In genomic region chrX:37986893-37987292, GRCh38 we compare ENCODE assay signal across 28 cellular contexts. TPM values are rescaled to one million over a fixed set of nuclear protein-coding genes. Genes with fewer than 3 reads are reported as not detected.
DNase-seq lines count a peak whose midpoint lies in the region; ATAC-seq, FAIRE-seq and TF ChIP-seq lines count a peak whose summit lies in the region.
"Had no signal": no experiment of that assay in that cellular context is flagged by ENCODE, and none has a peak within 500 bp of the region (broad histone marks: within the 10 kb centered on the region; RNA-seq: fewer than 3 reads in every experiment).

No MANE protein-coding gene starts in this region.

- H3K4me2 ChIP-seq in HepG2 (ENCODE audit: low read depth, low read length), result no peak overlapping the region

- peaks cover 12% of the 10 kb centered on the region; the same call in 1 of the 2 replicates for H3K4me1 ChIP-seq in HepG2 (ENCODE audit: insufficient read depth, low read length)
- no peaks in the 10 kb centered on the region for H3K4me1 ChIP-seq in right lobe of liver
- no peaks in the 10 kb centered on the region for H3K4me1 ChIP-seq in body of pancreas
- H3K4me1 ChIP-seq: HAP-1, heart left ventricle had no signal

- no peaks in the 10 kb centered on the region for H3K27me3 Mint-ChIP-seq in activated CD4-positive, alpha-beta memory T cell treated with anti-CD3 and anti-CD28 coated beads, Interleukin-2, amount 10 ng/mL, durations not matched to agents 7 days and 5 days
- peaks cover 2% of the 10 kb centered on the region; the same call in 1 of the 2 replicates for H3K27me3 Mint-ChIP-seq in HFFc6 (ENCODE audit: insufficient read depth)
- H3K27me3 Mint-ChIP-seq: activated naive CD4-positive, alpha-beta T cell treated with anti-CD3 and anti-CD28 coated beads, Interleukin-2, amount 50 U/mL, for 24 hours had no signal

- CTCF ChIA-PET in HepG2 (lab: Yijun Ruan, JAX; ENCODE audit: low intra/inter-chr PET ratio, low total read pairs), result no interaction called here
- CTCF ChIA-PET in activated CD4-positive, alpha-beta memory T cell treated with anti-CD3 and anti-CD28 coated beads, Interleukin-2, amount 10 ng/mL, durations not matched to agents 7 days and 5 days (lab: Charles Lee), result no interaction called here

- H3K27ac ChIP-seq in HepG2 (ENCODE audit: extremely low read length, insufficient read depth, low read length) (no peak overlapping the region), right lobe of liver (no peak overlapping the region), body of pancreas (no peak overlapping the region)
- H3K27ac ChIP-seq: heart left ventricle, ovary, skin epidermis had no signal

- no peak overlapping the region for H3K4me3 ChIP-seq in HepG2 (replicated peaks in 1 of 3; ENCODE audit: insufficient read depth in 1 of 3, low read depth in 2 of 3, low read length in 3 of 3)
- H3K4me3 ChIP-seq in right lobe of liver, result no peak overlapping the region
- H3K4me3 ChIP-seq in fibroblast of villous mesenchyme (ENCODE audit: low read depth, low read length), result no peak overlapping the region
- no peak overlapping the region for H3K4me3 ChIP-seq in body of pancreas
- H3K4me3 ChIP-seq: HAP-1, heart left ventricle, MG63, ovary, skin epidermis had no signal

- H3K27me3 ChIP-seq in HepG2 (ENCODE audit: control insufficient read depth in 1 of 2, insufficient read depth in 2 of 2, low read length in 2 of 2), result no peaks in the 10 kb centered on the region
- no peaks in the 10 kb centered on the region for H3K27me3 ChIP-seq in right lobe of liver
- no peaks in the 10 kb centered on the region for H3K27me3 ChIP-seq in body of pancreas
- H3K27me3 ChIP-seq: MG63, ovary had no signal

- H3K9me3 ChIP-seq in HepG2 (ENCODE audit: low read length) (no peaks in the 10 kb centered on the region), right lobe of liver (no peaks in the 10 kb centered on the region), body of pancreas (no peaks in the 10 kb centered on the region)
- H3K9me3 ChIP-seq: HAP-1, MG63, ovary had no signal

- in situ Hi-C loops in HepG2 (cut with HindIII; ENCODE audit: extremely low pct_ligation_motif_present, low pct_unique_long_range_greater_than_20kb), result no loop called here

- ATAC-seq in HepG2 (no peak), right lobe of liver (no peak), body of pancreas (no peak)
- ATAC-seq: heart left ventricle had no signal

- H3K4me1 Mint-ChIP-seq in activated CD4-positive, alpha-beta memory T cell treated with anti-CD3 and anti-CD28 coated beads, Interleukin-2, amount 10 ng/mL, durations not matched to agents 7 days and 5 days, result peaks cover 3% of the 10 kb centered on the region
- H3K4me1 Mint-ChIP-seq in HFFc6 (ENCODE audit: low read depth), result no peaks in the 10 kb centered on the region
- H3K4me1 Mint-ChIP-seq: activated naive CD4-positive, alpha-beta T cell treated with anti-CD3 and anti-CD28 coated beads, Interleukin-2, amount 50 U/mL, for 24 hours; naive B cell had no signal

- H3K36me3 ChIP-seq in HepG2 (replicated peaks in 1 of 2; ENCODE audit: control insufficient read depth in 1 of 2, insufficient read depth in 2 of 2, low read length in 2 of 2) (no peaks in the 10 kb centered on the region), right lobe of liver (no peaks in the 10 kb centered on the region), body of pancreas (replicated peaks in 1 of 2; ENCODE audit: insufficient read depth in 1 of 2, low read depth in 2 of 2) (no peaks in the 10 kb centered on the region)
- H3K36me3 ChIP-seq: HAP-1, heart left ventricle, MG63, ovary had no signal

- H3K27ac Mint-ChIP-seq in activated CD4-positive, alpha-beta memory T cell treated with anti-CD3 and anti-CD28 coated beads, Interleukin-2, amount 10 ng/mL, durations not matched to agents 7 days and 5 days, result no peak overlapping the region
- no peak overlapping the region for H3K27ac Mint-ChIP-seq in HFFc6
- H3K27ac Mint-ChIP-seq: activated naive CD4-positive, alpha-beta T cell treated with anti-CD3 and anti-CD28 coated beads, Interleukin-2, amount 50 U/mL, for 24 hours; naive B cell had no signal

- no peak for TF ChIP-seq POLR2A in HepG2 (IDR thresholded peaks at IDR 0.05; ENCODE audit: insufficient read depth in 1 of 2, low read depth in 2 of 2, low read length in 2 of 2)
- TF ChIP-seq POLR2A in right lobe of liver (IDR thresholded peaks at IDR 0.05), result no peak
- TF ChIP-seq POLR2A in body of pancreas (IDR thresholded peaks at IDR 0.05), result no peak

- no TSS peak for BruUV-seq in HepG2 (replicated peaks; lab: Mats Ljungman, UMichigan)

- H3K9me3 Mint-ChIP-seq in activated CD4-positive, alpha-beta memory T cell treated with anti-CD3 and anti-CD28 coated beads, Interleukin-2, amount 10 ng/mL, durations not matched to agents 7 days and 5 days, result no peaks in the 10 kb centered on the region
- H3K9me3 Mint-ChIP-seq in HFFc6, result no peaks in the 10 kb centered on the region
- H3K9me3 Mint-ChIP-seq: activated naive CD4-positive, alpha-beta T cell treated with anti-CD3 and anti-CD28 coated beads, Interleukin-2, amount 50 U/mL, for 24 hours had no signal

- no peak overlapping the region for H3K9ac ChIP-seq in HepG2 (ENCODE audit: insufficient read depth, low read depth, low read length)

- peak; percentile 10 for DNase-seq in HepG2 (ENCODE audit: low spot score)
- DNase-seq in right lobe of liver, result no peak
- DNase-seq in amniotic epithelial cell (ENCODE audit: low read depth), result peak; percentile 38
- peak; percentile 53 for DNase-seq in fibroblast of villous mesenchyme (ENCODE audit: low read depth)
- no peak for DNase-seq in NCI-H748 treated with DMSO at 0.1 percent for 48 hours (lab: John Stamatoyannopoulos, UW)
- DNase-seq in activated CD4-positive, alpha-beta memory T cell treated with anti-CD3 and anti-CD28 coated beads, Interleukin-2, amount 10 ng/mL, durations not matched to agents 7 days and 5 days, result no peak
- DNase-seq in HFFc6, result no peak
- no peak for DNase-seq in body of pancreas
- DNase-seq: activated CD4-positive, CD25-positive, alpha-beta regulatory T cell treated with anti-CD3 and anti-CD28 coated beads, Interleukin-2, amount 50 U/mL, for 72 hours; dermis blood vessel endothelial cell; DMS 273 treated with DMSO at 0.1 percent for 48 hours; erythroblast; heart left ventricle; MG63; naive B cell; NCI-H146; NCI-H2171 treated with DMSO at 0.1 percent for 48 hours; NCI-H82; ovary; stimulated activated CD4-positive, alpha-beta T cell treated with anti-CD3 and anti-CD28 coated beads, Interleukin-4, amount 100 ng/mL, for 4 hours; T1000 had no signal

- TF ChIP-seq CTCF in HepG2 (CRISPR knock-in tag; IDR thresholded peaks at IDR 0.05) (no peak), right lobe of liver (IDR thresholded peaks at IDR 0.05) (no peak), fibroblast of villous mesenchyme (IDR thresholded peaks at IDR 0.05; ENCODE audit: insufficient read depth, low read depth, low read length) (no peak), HFFc6 (IDR thresholded peaks at IDR 0.05) (no peak), body of pancreas (IDR thresholded peaks at IDR 0.05) (no peak)

- no peak for FAIRE-seq in HepG2 (lab: Jason Lieb, UNC)
- FAIRE-seq: A204.1, bronchial epithelial cell, islet of Langerhans had no signal

- TF ChIP-seq RAD21 in HepG2 (CRISPR knock-in tag; IDR thresholded peaks at IDR 0.05), result no peak

- no peaks in the 10 kb centered on the region for H4K20me1 ChIP-seq in HepG2 (ENCODE audit: insufficient read depth, low read length)

- POLR2A ChIA-PET in HepG2 (lab: Yijun Ruan, JAX), result interaction anchor here (1.6 kb wide), 1 partner anchor 11 kb away, joined by 4 read pairs; no protein-coding TSS in a partner anchor
- POLR2A ChIA-PET in activated CD4-positive, alpha-beta memory T cell treated with anti-CD3 and anti-CD28 coated beads, Interleukin-2, amount 10 ng/mL, durations not matched to agents 7 days and 5 days (lab: Charles Lee), result no interaction called here

- 54% methylated on average over 1 of the region's 1 CpG for WGBS in HepG2 (ENCODE audit: low lambda C conversion rate)
- WGBS in right lobe of liver (ENCODE audit: insufficient coverage, low coverage, low lambda C conversion rate, missing lambda C conversion rate), result 25% methylated on average over 1 of the region's 1 CpG
- WGBS in body of pancreas, 2 donors, result 86 to 100% methylated on average over 1 of the region's 1 CpG

- intact Hi-C loops in HepG2 (cut with micrococcal nuclease; ENCODE audit: unreplicated experiment) (no loop called here), right lobe of liver (cut with DNase I) (no loop called here), body of pancreas (cut with DNase I) (no loop called here)

- H3K79me2 ChIP-seq in HepG2 (ENCODE audit: insufficient read depth, low read length), result no peaks in the 10 kb centered on the region

- no peak overlapping the region for H2AFZ ChIP-seq in HepG2 (ENCODE audit: low read length)

- H3K36me3 Mint-ChIP-seq in activated CD4-positive, alpha-beta memory T cell treated with anti-CD3 and anti-CD28 coated beads, Interleukin-2, amount 10 ng/mL, durations not matched to agents 7 days and 5 days (ENCODE audit: low read depth), result peaks cover 2% of the 10 kb centered on the region
- H3K36me3 Mint-ChIP-seq in HFFc6 (ENCODE audit: low read depth), result no peaks in the 10 kb centered on the region
- H3K36me3 Mint-ChIP-seq: activated naive CD4-positive, alpha-beta T cell treated with anti-CD3 and anti-CD28 coated beads, Interleukin-2, amount 50 U/mL, for 24 hours; naive B cell had no signal

- no peak overlapping the region for H3K4me3 Mint-ChIP-seq in activated CD4-positive, alpha-beta memory T cell treated with anti-CD3 and anti-CD28 coated beads, Interleukin-2, amount 10 ng/mL, durations not matched to agents 7 days and 5 days
- H3K4me3 Mint-ChIP-seq in HFFc6, result no peak overlapping the region
- H3K4me3 Mint-ChIP-seq: activated naive CD4-positive, alpha-beta T cell treated with anti-CD3 and anti-CD28 coated beads, Interleukin-2, amount 50 U/mL, for 24 hours; naive B cell had no signal

- TF ChIP-seq EP300 in HepG2 (IDR thresholded peaks at IDR 0.05; ENCODE audit: low read depth in 2 of 2, low read length in 2 of 2) (no peak), HepG2 (CRISPR knock-in tag; IDR thresholded peaks at IDR 0.05; ENCODE audit: borderline replicate concordance) (no peak)

RNA-seq across cellular contexts. Expression of gene SYTL5, which starts 19.5 kb away (rescaled TPM):
- total RNA-seq in HepG2 (2016; rRNA removed; fragmentation: Illumina TruSeq; extraction: Trizol), result not detected in 2 replicates
- not detected in 2 replicates for total RNA-seq in HepG2 (2016; cell fraction: cytosol; rRNA removed; fragmentation: Illumina TruSeq; extraction: Trizol; ENCODE audit: low read depth)
- total RNA-seq in HepG2 (2016; cell fraction: insoluble cytoplasmic fraction; rRNA removed; fragmentation: Illumina TruSeq; extraction: Trizol), result not detected in 2 replicates
- total RNA-seq in HepG2 (2016; cell fraction: membrane; rRNA removed; fragmentation: Illumina TruSeq; extraction: Trizol), result not detected in 2 replicates
- total RNA-seq in HepG2 (2016; cell fraction: nucleus; rRNA removed; fragmentation: Illumina TruSeq; extraction: Trizol), result not detected in 2 replicates
- polyA plus RNA-seq in HepG2 (2011; rRNA removed), result 0.01 TPM in 1 of 2 replicates, not detected in the other
- not detected in 2 replicates for polyA plus RNA-seq in HepG2 (2011; cell fraction: cytosol; rRNA removed)
- not detected in 2 replicates for polyA plus RNA-seq in HepG2 (2011; cell fraction: nucleus; rRNA removed)
- not detected in 2 replicates for polyA plus RNA-seq in HepG2 (2012)
- polyA plus RNA-seq in HepG2 (2016; cell fraction: cytosol; fragmentation: Illumina TruSeq; extraction: Trizol; ENCODE audit: low read depth), result not detected in 2 replicates
- polyA plus RNA-seq in HepG2 (2016; cell fraction: insoluble cytoplasmic fraction; fragmentation: Illumina TruSeq; extraction: Trizol; ENCODE audit: low read depth), result not detected in 2 replicates
- polyA plus RNA-seq in HepG2 (2016; cell fraction: membrane; fragmentation: Illumina TruSeq; extraction: Trizol; ENCODE audit: low read depth), result not detected in 2 replicates
- not detected in 2 replicates for polyA plus RNA-seq in HepG2 (2016; cell fraction: nucleus; fragmentation: Illumina TruSeq; extraction: Trizol; ENCODE audit: insufficient read depth, low read depth)
- 0.07 TPM in 1 of 2 replicates, not detected in the other for polyA minus RNA-seq in HepG2 (2011; rRNA and poly(A)+ RNA removed; ENCODE audit: low replicate concordance)
- polyA minus RNA-seq in HepG2 (2011; cell fraction: cytosol; rRNA and poly(A)+ RNA removed), result not detected in 2 replicates
- not detected in 2 replicates for polyA minus RNA-seq in HepG2 (2011; cell fraction: nucleus; rRNA and poly(A)+ RNA removed)
- total RNA-seq in right lobe of liver, result 1 to 10 TPM; 1.1 to 2.9 (median 2.4) TPM
- total RNA-seq in fibroblast of villous mesenchyme, result 10.4 and 21.9 TPM in 2 replicates
- total RNA-seq in activated CD4-positive, alpha-beta memory T cell treated with anti-CD3 and anti-CD28 coated beads, Interleukin-2, amount 10 ng/mL, durations not matched to agents 7 days and 5 days, result not detected
- total RNA-seq in HFFc6 (2021; fragmentation: NEBNext Ultra II Directional; extraction: Animal tissue kit (Norgen Biotek cat#: 25700)), result under 1 TPM; 0.10 to 0.21 (median 0.16) TPM
- 1 to 10 TPM; 5.3 to 7.3 TPM for total RNA-seq in body of pancreas
- total RNA-seq: lung microvascular endothelial cell had no signal

Comparison
In these comparisons a context has a peak if more than half of its experiments do, and no peak if none do; other contexts are left out.
1. DNase-seq: peak in HepG2 (single experiment), amniotic epithelial cell (single experiment) and fibroblast of villous mesenchyme (single experiment); none in right lobe of liver (0 of 3), NCI-H748 treated with DMSO at 0.1 percent for 48 hours (single experiment), activated CD4-positive, alpha-beta memory T cell treated with anti-CD3 and anti-CD28 coated beads, Interleukin-2, amount 10 ng/mL, durations not matched to agents 7 days and 5 days (single experiment), HFFc6 (single experiment) and body of pancreas (0 of 4).